Comparison of ENCODE assay signal across 3 cellular contexts in the genomic region with DNA sequence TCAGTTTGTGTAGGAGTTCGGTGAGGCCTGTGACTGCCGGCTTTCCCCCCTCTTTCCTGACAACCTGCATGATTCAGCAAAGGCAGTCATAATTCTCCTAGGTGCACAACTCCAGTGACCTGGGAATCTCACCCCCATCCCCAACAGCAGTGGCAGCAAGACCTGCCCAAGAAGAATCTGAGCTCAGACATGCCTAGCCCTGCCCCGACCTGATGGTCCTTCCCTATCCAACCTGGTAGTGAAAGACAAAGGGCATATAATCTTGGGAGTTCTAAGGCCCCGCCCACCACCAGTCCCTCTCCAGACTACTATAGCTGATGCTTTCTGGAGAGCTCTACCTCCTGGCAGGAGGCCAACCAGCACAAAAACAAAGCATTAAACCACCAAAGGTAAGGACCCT.
TF ChIP-seq lines count a peak whose summit lies in the region.

No MANE protein-coding gene starts in this region.

TF ChIP-seq in SK-N-SH, 30 proteins besides CTCF, POLR2A, EP300 and RAD21:
- TF ChIP-seq NRF1 (IDR thresholded peaks at IDR 0.05; ENCODE audit: low read depth, low read length) (no peak), PBX3 (IDR thresholded peaks at IDR 0.05) (no peak), RCOR1 (IDR thresholded peaks at IDR 0.05; ENCODE audit: low read length) (no peak), FOXJ3 (CRISPR knock-in tag; IDR thresholded peaks at IDR 0.05) (no peak)
- TF ChIP-seq, protein P1, sequence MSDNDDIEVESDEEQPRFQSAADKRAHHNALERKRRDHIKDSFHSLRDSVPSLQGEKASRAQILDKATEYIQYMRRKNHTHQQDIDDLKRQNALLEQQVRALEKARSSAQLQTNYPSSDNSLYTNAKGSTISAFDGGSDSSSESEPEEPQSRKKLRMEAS (IDR thresholded peaks at IDR 0.05; ENCODE audit: low read depth) = no peak
- TF ChIP-seq, protein P2, sequence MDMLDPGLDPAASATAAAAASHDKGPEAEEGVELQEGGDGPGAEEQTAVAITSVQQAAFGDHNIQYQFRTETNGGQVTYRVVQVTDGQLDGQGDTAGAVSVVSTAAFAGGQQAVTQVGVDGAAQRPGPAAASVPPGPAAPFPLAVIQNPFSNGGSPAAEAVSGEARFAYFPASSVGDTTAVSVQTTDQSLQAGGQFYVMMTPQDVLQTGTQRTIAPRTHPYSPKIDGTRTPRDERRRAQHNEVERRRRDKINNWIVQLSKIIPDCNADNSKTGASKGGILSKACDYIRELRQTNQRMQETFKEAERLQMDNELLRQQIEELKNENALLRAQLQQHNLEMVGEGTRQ (IDR thresholded peaks at IDR 0.05; ENCODE audit: borderline replicate concordance, low read depth, low read length) = no peak

TF ChIP-seq in SK-N-SH treated with all-trans-retinoic acid at 6 μM for 48 hours, 23 proteins besides CTCF, POLR2A, EP300 and RAD21:
- TF ChIP-seq ISL1 (CRISPR knock-in tag; IDR thresholded peaks at IDR 0.05) (no peak), CSDC2 (CRISPR knock-in tag; IDR thresholded peaks at IDR 0.05) (no peak), RARB (CRISPR knock-in tag; IDR thresholded peaks at IDR 0.05) (no peak), ZNF8 (CRISPR knock-in tag; IDR thresholded peaks at IDR 0.05) (no peak), ZC3H10 (CRISPR knock-in tag; IDR thresholded peaks at IDR 0.05) (no peak), ZNF70 (CRISPR knock-in tag; IDR thresholded peaks at IDR 0.05) (no peak), ZNF565 (CRISPR knock-in tag; conservative IDR thresholded peaks at IDR 0.05; ENCODE audit: low read depth) (no peak), BACH2 (CRISPR knock-in tag; IDR thresholded peaks at IDR 0.05; ENCODE audit: borderline replicate concordance) (no peak), OSR1 (CRISPR knock-in tag; IDR thresholded peaks at IDR 0.05) (no peak), TOX (CRISPR knock-in tag; IDR thresholded peaks at IDR 0.05; ENCODE audit: borderline replicate concordance) (no peak), PPARA (CRISPR knock-in tag; IDR thresholded peaks at IDR 0.05; ENCODE audit: borderline replicate concordance) (no peak), ESRRG (CRISPR knock-in tag; IDR thresholded peaks at IDR 0.05) (no peak), PATZ1 (CRISPR knock-in tag; IDR thresholded peaks at IDR 0.05; ENCODE audit: borderline replicate concordance) (no peak), ARNTL (CRISPR knock-in tag; IDR thresholded peaks at IDR 0.05; ENCODE audit: borderline replicate concordance, low read depth) (no peak), GLIS3 (CRISPR knock-in tag; IDR thresholded peaks at IDR 0.05) (no peak), SNAI2 (CRISPR knock-in tag; IDR thresholded peaks at IDR 0.05) (no peak), CSRNP3 (CRISPR knock-in tag; IDR thresholded peaks at IDR 0.05) (no peak)
- TF ChIP-seq, protein P3, sequence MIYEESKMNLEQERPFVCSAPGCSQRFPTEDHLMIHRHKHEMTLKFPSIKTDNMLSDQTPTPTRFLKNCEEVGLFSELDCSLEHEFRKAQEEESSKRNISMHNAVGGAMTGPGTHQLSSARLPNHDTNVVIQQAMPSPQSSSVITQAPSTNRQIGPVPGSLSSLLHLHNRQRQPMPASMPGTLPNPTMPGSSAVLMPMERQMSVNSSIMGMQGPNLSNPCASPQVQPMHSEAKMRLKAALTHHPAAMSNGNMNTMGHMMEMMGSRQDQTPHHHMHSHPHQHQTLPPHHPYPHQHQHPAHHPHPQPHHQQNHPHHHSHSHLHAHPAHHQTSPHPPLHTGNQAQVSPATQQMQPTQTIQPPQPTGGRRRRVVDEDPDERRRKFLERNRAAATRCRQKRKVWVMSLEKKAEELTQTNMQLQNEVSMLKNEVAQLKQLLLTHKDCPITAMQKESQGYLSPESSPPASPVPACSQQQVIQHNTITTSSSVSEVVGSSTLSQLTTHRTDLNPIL (CRISPR knock-in tag; IDR thresholded peaks at IDR 0.05; ENCODE audit: low read depth) = no peak
- TF ChIP-seq, protein P4, sequence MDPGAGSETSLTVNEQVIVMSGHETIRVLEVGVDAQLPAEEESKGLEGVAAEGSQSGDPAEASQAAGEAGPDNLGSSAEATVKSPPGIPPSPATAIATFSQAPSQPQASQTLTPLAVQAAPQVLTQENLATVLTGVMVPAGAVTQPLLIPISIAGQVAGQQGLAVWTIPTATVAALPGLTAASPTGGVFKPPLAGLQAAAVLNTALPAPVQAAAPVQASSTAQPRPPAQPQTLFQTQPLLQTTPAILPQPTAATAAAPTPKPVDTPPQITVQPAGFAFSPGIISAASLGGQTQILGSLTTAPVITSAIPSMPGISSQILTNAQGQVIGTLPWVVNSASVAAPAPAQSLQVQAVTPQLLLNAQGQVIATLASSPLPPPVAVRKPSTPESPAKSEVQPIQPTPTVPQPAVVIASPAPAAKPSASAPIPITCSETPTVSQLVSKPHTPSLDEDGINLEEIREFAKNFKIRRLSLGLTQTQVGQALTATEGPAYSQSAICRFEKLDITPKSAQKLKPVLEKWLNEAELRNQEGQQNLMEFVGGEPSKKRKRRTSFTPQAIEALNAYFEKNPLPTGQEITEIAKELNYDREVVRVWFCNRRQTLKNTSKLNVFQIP (CRISPR knock-in tag; IDR thresholded peaks at IDR 0.05; ENCODE audit: borderline replicate concordance, low read depth) = no peak

TF ChIP-seq in H1, 55 proteins besides CTCF, POLR2A, EP300 and RAD21:
- TF ChIP-seq SAP30 (IDR thresholded peaks at IDR 0.05; ENCODE audit: insufficient read depth, insufficient replicate concordance, low read length) = no peak
- no peak for TF ChIP-seq RNF2 (IDR thresholded peaks at IDR 0.05; ENCODE audit: borderline replicate concordance, low read depth, low read length, missing control alignments, poor library complexity, severe bottlenecking)
- TF ChIP-seq SRF (IDR thresholded peaks at IDR 0.05; ENCODE audit: low read depth, low read length) = no peak
- TF ChIP-seq CHD2 (IDR thresholded peaks at IDR 0.05; ENCODE audit: low read length) = no peak
- TF ChIP-seq TCF12 (IDR thresholded peaks at IDR 0.05; ENCODE audit: low read depth, low read length) = no peak
- TF ChIP-seq ZNF274 (IDR thresholded peaks at IDR 0.05; ENCODE audit: borderline replicate concordance, extremely low read depth, low read length) = no peak
- no peak for TF ChIP-seq SP2 (IDR thresholded peaks at IDR 0.05; ENCODE audit: low read length)
- TF ChIP-seq GABPA (IDR thresholded peaks at IDR 0.05; ENCODE audit: borderline replicate concordance, insufficient read depth, low read length) = no peak
- no peak for TF ChIP-seq PHF8 (conservative IDR thresholded peaks at IDR 0.05; ENCODE audit: low read depth, low read length)
